8 cellular contexts compared by ENCODE assay signal in the genomic region with DNA sequence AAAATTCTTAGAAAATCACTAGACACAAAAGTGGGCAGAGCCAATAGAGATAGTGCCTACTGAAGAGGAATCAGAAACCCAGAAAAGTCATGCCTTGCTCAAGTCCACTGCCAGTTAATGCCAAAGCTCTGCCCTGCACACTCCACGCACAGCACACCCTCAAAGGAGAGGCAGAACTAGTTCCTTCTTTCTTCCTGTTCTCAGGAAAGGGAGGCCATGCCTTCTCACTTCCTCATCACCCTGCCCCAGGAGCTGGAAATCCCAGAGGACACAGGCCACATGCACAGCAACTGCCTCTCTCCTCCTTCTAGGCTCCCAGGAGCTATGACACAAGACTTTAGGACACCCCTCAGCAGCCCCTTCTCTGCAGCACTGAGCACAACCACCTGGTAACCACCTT. TPM values are rescaled to one million over a fixed set of nuclear protein-coding genes. Genes with fewer than 3 reads are reported as not detected.
"Had no signal": no experiment of that assay in that cellular context is flagged by ENCODE, and none has a peak within 500 bp of the region (broad histone marks: within the 10 kb centered on the region; RNA-seq: fewer than 3 reads in every experiment).

No MANE protein-coding gene starts in this region.

RNA-seq across cellular contexts. Expression of a gene that starts 45.6 kb away (rescaled TPM):
- total RNA-seq: HepG2, HT1080, IMR-90, K562, M059J, Right ventricle myocardium superior, SK-MEL-5 had no signal
- polyA plus RNA-seq: HepG2, IMR-90, K562, SK-N-SH had no signal
